In the genomic region with DNA sequence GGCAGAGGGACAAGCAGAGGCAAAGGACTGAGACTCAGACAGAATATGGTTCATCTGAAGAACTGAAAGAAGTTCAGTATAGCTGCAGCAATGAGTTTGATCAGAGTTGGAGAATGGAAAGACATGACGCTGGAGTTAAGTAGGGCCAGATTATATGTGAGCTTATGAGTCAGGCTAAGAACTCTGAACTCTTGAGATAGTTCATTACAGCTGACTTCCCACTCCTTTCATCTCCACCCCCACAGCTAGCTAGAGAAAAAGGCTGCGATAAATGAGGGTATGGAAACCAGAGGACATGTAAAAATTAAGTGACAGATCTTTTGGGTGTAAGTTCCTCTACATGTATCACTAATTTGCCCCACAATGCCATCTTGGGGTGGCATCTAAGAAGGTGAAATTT, we compare ENCODE assay signal across 9 cellular contexts. TPM values are rescaled to one million over a fixed set of nuclear protein-coding genes. Genes with fewer than 3 reads are reported as not detected.
DNase-seq lines count a peak whose midpoint lies in the region; ATAC-seq and TF ChIP-seq lines count a peak whose summit lies in the region.
"Had no signal": no experiment of that assay in that cellular context is flagged by ENCODE, and none has a peak within 500 bp of the region (broad histone marks: within the 10 kb centered on the region; RNA-seq: fewer than 3 reads in every experiment).

No MANE protein-coding gene starts in this region.

- peaks cover 3 to 12% of the 10 kb centered on the region in 2 donors for H3K4me1 Mint-ChIP-seq in stimulated activated naive B cell treated with anti-CD40 and anti-IgM and Interleukin-4, amounts not matched to agents 10 μg/mL and 1 μg/mL and 100 μg/mL, for 72 hours

- H3K27ac Mint-ChIP-seq in stimulated activated naive B cell treated with anti-CD40 and anti-IgM and Interleukin-4, amounts not matched to agents 10 μg/mL and 1 μg/mL and 100 μg/mL, for 72 hours, result peak overlapping the region; percentile 60

- DNase-seq in RPMI7951 (ENCODE audit: low read depth) (peak; percentile 1), left colon (no peak), tibial artery (no peak)
- peak; percentile 29 to 35 for DNase-seq in activated T-cell treated with anti-CD3 and anti-CD28 coated beads, Interleukin-2, amount 50 U/mL, for 48 hours
- no peak for DNase-seq in stimulated activated naive B cell treated with anti-CD40 and anti-IgM and Interleukin-4, amounts not matched to agents 10 μg/mL and 1 μg/mL and 100 μg/mL, for 72 hours
- DNase-seq: colonic mucosa, ovary had no signal

- H3K9me3 ChIP-seq in tibial artery, result no peaks in the 10 kb centered on the region
- H3K9me3 ChIP-seq: colonic mucosa, ovary had no signal

- TF ChIP-seq CTCF in tibial artery (IDR thresholded peaks at IDR 0.05), result no peak

- H3K27me3 Mint-ChIP-seq in stimulated activated naive B cell treated with anti-CD40 and anti-IgM and Interleukin-4, amounts not matched to agents 10 μg/mL and 1 μg/mL and 100 μg/mL, for 72 hours, result no peaks in the 10 kb centered on the region

- H3K4me3 Mint-ChIP-seq in stimulated activated naive B cell treated with anti-CD40 and anti-IgM and Interleukin-4, amounts not matched to agents 10 μg/mL and 1 μg/mL and 100 μg/mL, for 72 hours, result no peak overlapping the region

- ATAC-seq in left colon (peak; percentile 39), GM21723 (IDR thresholded peaks at IDR 0.05; ENCODE audit: unreplicated experiment) (no peak), HG03280 (IDR thresholded peaks at IDR 0.05; ENCODE audit: unreplicated experiment) (no peak)
- ATAC-seq in stimulated activated naive B cell treated with anti-CD40 and anti-IgM and Interleukin-4, amounts not matched to agents 10 μg/mL and 1 μg/mL and 100 μg/mL, for 72 hours (replicated peaks), result no peak

- no peak overlapping the region for H3K27ac ChIP-seq in tibial artery
- H3K27ac ChIP-seq: colonic mucosa, ovary had no signal

- H3K9me3 Mint-ChIP-seq in stimulated activated naive B cell treated with anti-CD40 and anti-IgM and Interleukin-4, amounts not matched to agents 10 μg/mL and 1 μg/mL and 100 μg/mL, for 72 hours, result no peaks in the 10 kb centered on the region

- H3K36me3 Mint-ChIP-seq in stimulated activated naive B cell treated with anti-CD40 and anti-IgM and Interleukin-4, amounts not matched to agents 10 μg/mL and 1 μg/mL and 100 μg/mL, for 72 hours, result peaks cover 27 to 28% of the 10 kb centered on the region in 2 donors

- H3K4me3 ChIP-seq in tibial artery, result no peak overlapping the region
- H3K4me3 ChIP-seq: colonic mucosa, ovary had no signal

- intact Hi-C loops in left colon (cut with DNase I, micrococcal nuclease), result no loop called here
- intact Hi-C loops in tibial artery (cut with DNase I; ENCODE audit: low total_unique reads), result no loop called here

- no peaks in the 10 kb centered on the region for H3K4me1 ChIP-seq in tibial artery
- H3K4me1 ChIP-seq: colonic mucosa had no signal

- peaks cover 13 to 33% (median 26%) of the 10 kb centered on the region in 3 donors for H3K36me3 ChIP-seq in tibial artery
- H3K36me3 ChIP-seq: colonic mucosa, ovary had no signal

- no peaks in the 10 kb centered on the region for H3K27me3 ChIP-seq in tibial artery
- H3K27me3 ChIP-seq: colonic mucosa, ovary had no signal

RNA-seq across cellular contexts. Expression of gene PYM1, which starts 28.7 kb away (rescaled TPM):
- 21.7 and 22.0 TPM in 2 replicates for total RNA-seq in RPMI7951 (2014; rRNA removed; shearing (Covaris generic))
- 10 to 100 TPM; 41.7 to 45.0 TPM for total RNA-seq in left colon

RNA-seq across cellular contexts. Expression of gene DGKA, which starts 31.9 kb away (rescaled TPM):
- total RNA-seq in RPMI7951 (2014; rRNA removed; shearing (Covaris generic)), result 16.9 and 23.6 TPM in 2 replicates
- total RNA-seq in left colon, result 100 to 1,000 TPM; 108 to 114 TPM

RNA-seq across cellular contexts. Expression of gene MMP19, which starts 56.3 kb away (rescaled TPM):
- 4.2 and 4.4 TPM in 2 replicates for total RNA-seq in RPMI7951 (2014; rRNA removed; shearing (Covaris generic))
- 1 to 10 TPM; 2.8 to 6.4 TPM for total RNA-seq in left colon

Comparison
In these comparisons a context has a peak if more than half of its experiments do, and no peak if none do; other contexts are left out.
1. DNase-seq: peak in RPMI7951 (single experiment) and activated T-cell treated with anti-CD3 and anti-CD28 coated beads, Interleukin-2, amount 50 U/mL, for 48 hours (2 of 2); none in left colon (0 of 2), stimulated activated naive B cell treated with anti-CD40 and anti-IgM and Interleukin-4, amounts not matched to agents 10 μg/mL and 1 μg/mL and 100 μg/mL, for 72 hours (single experiment) and tibial artery (0 of 2).